ENCODE assay signal across 10 cellular contexts in genomic region chr1:15063346-15063745, GRCh38.
"Had no signal": no experiment of that assay in that cellular context is flagged by ENCODE, and none has a peak within 500 bp of the region (broad histone marks: within the 10 kb centered on the region; RNA-seq: fewer than 3 reads in every experiment).

No MANE protein-coding gene starts in this region.

- H2AFZ ChIP-seq: GM23248, GM23338 had no signal

- H3K4me3 ChIP-seq: GM23248, GM23338, HAP-1 had no signal

- H3K27ac ChIP-seq: GM23248 had no signal

- H3K4me1 Mint-ChIP-seq: GM23338, H9 had no signal

- H3K4me1 ChIP-seq: HAP-1 had no signal

- DNase-seq: GM23248, GOT3, H7, H9, HCEC 1CT, HFFc6 had no signal

- H3K9ac ChIP-seq: GM23248 had no signal

- H3K4me3 Mint-ChIP-seq: GM23338, H9, HFFc6 had no signal

- FAIRE-seq: H1, H54 had no signal

- H3K4me2 ChIP-seq: GM23338 had no signal

- H3K27ac Mint-ChIP-seq: GM23338, HFFc6 had no signal
